22 cellular contexts compared by ENCODE assay signal in the genomic region with DNA sequence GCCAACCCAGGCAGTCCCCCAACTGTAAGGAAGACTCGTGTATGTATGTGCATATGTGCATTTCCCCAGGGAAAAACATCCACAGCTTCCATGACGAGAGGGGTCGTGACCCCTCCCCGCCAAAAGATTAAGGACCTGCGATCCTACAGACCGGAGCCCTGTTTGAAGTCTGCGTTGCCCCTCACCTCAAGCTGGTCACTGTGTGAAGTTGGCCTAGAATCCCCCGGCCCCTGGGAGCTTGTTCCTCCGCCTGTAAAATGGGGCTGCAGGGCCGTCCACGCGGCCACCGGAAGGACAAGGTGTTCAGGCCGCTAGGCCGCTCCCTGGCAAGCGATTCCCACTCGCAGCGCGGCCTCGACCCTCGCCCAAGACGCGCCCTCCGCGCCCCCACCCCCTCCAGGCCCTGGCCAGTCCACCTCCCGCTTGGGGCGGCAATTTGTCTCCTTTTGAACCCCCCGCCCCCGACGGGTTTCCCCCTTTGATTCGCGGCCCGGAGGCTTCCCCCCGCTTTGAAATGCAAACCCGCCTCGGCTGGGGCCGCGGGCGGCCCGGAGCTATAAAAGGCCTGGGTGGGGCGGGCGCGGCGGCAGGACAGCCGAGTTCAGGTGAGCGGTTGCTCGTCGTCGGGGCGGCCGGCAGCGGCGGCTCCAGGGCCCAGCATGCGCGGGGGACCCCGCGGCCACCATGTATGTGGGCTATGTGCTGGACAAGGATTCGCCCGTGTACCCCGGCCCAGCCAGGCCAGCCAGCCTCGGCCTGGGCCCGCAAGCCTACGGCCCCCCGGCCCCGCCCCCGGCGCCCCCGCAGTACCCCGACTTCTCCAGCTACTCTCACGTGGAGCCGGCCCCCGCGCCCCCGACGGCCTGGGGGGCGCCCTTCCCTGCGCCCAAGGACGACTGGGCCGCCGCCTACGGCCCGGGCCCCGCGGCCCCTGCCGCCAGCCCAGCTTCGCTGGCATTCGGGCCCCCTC. TPM values are rescaled to one million over a fixed set of nuclear protein-coding genes. Genes with fewer than 3 reads are reported as not detected.
DNase-seq lines count a peak whose midpoint lies in the region; ATAC-seq and TF ChIP-seq lines count a peak whose summit lies in the region.
"Had no signal": no experiment of that assay in that cellular context is flagged by ENCODE, and none has a peak within 500 bp of the region (broad histone marks: within the 10 kb centered on the region; RNA-seq: fewer than 3 reads in every experiment).

Gene CDX1, plus strand, starts transcription at position 586 of the 970 bp plus-strand sequence. Its CDS starts 99 bp downstream, at position 685.

- H3K4me3 ChIP-seq in left ventricle myocardium inferior, result no peak within 1 kb of the TSS
- no peak within 1 kb of the TSS for H3K4me3 ChIP-seq in right atrium auricular region
- H3K4me3 ChIP-seq in duodenal mucosa (ENCODE audit: low read depth in 1 of 2, low read length in 2 of 2), result peak within 1 kb of the TSS; percentile 87 to 89
- peak within 1 kb of the TSS in 1 of 2 donors; percentile 56 for H3K4me3 ChIP-seq in muscle layer of duodenum (ENCODE audit: low read depth in 1 of 2, low read length in 2 of 2)
- H3K4me3 ChIP-seq in vagina, result no peak within 1 kb of the TSS
- H3K4me3 ChIP-seq in upper lobe of right lung, result no peak within 1 kb of the TSS
- H3K4me3 ChIP-seq: right lobe of liver, SJCRH30 had no signal

- H3K9me3 ChIP-seq in left ventricle myocardium inferior (replicated peaks) (no peaks in the 10 kb centered on the region), right atrium auricular region (no peaks in the 10 kb centered on the region), duodenal mucosa (ENCODE audit: control insufficient read depth in 1 of 2, low read length in 2 of 2) (no peaks in the 10 kb centered on the region), muscle layer of duodenum (ENCODE audit: control insufficient read depth in 1 of 2, low read length in 2 of 2) (no peaks in the 10 kb centered on the region), vagina (no peaks in the 10 kb centered on the region), upper lobe of right lung (no peaks in the 10 kb centered on the region)
- H3K9me3 ChIP-seq: right lobe of liver, SJCRH30 had no signal

- no peak within 1 kb of the TSS for H3K27ac ChIP-seq in left ventricle myocardium inferior (replicated peaks)
- H3K27ac ChIP-seq in right atrium auricular region, result no peak within 1 kb of the TSS
- H3K27ac ChIP-seq in duodenal mucosa (ENCODE audit: low read depth, low read length), result peak within 1 kb of the TSS; percentile 34
- H3K27ac ChIP-seq in muscle layer of duodenum (ENCODE audit: low read length), result peak within 1 kb of the TSS; percentile 71
- H3K27ac ChIP-seq in vagina, result peak within 1 kb of the TSS; percentile 83
- no peak within 1 kb of the TSS for H3K27ac ChIP-seq in upper lobe of right lung
- H3K27ac ChIP-seq: right lobe of liver, SJCRH30 had no signal

- intact Hi-C loops in left ventricle myocardium inferior (cut with micrococcal nuclease) (no loop called here), vagina (cut with DNase I) (no loop called here), upper lobe of right lung (cut with DNase I) (loop anchor here (5.0 kb wide), 1 partner anchor 51 kb away; no protein-coding TSS in a partner anchor)

- no peak for TF ChIP-seq POLR2A in vagina (IDR thresholded peaks at IDR 0.05)

- DNase-seq in left ventricle myocardium inferior (peak; percentile 13), right atrium auricular region (ENCODE audit: low spot score) (no peak), vagina (ENCODE audit: extremely low spot score in 2 of 2) (no peak), Ammon's horn (ENCODE audit: low spot score) (no peak), upper lobe of right lung (no peak)
- no peak for DNase-seq in stimulated activated CD8-positive, alpha-beta memory T cell treated with anti-CD3 and anti-CD28 coated beads, Interleukin-4, amount 100 ng/mL, for 48 hours
- DNase-seq: ACHN; activated B cell treated with CpG ODN at 0.5 μM for 24 hours; activated naive CD4-positive, alpha-beta T cell treated with anti-CD3 and anti-CD28 coated beads, Interleukin-2, amount 50 U/mL, for 16 hours; activated T-cell treated with anti-CD3 and anti-CD28 coated beads, Interleukin-2, amount 50 U/mL, for 48 hours; CD4-positive, CD25-positive, alpha-beta regulatory T cell; cortex of kidney; hippocampal formation; MM.1S; NCI-H1694; occipital lobe; right lobe of liver; SJCRH30; stimulated activated naive CD4-positive, alpha-beta T cell treated with Interleukin-2 at 50 U/mL for 16 hours had no signal

- peaks cover 49% of the 10 kb centered on the region for H3K4me1 ChIP-seq in left ventricle myocardium inferior
- peaks cover 0 to 36% of the 10 kb centered on the region in 2 donors for H3K4me1 ChIP-seq in right atrium auricular region
- H3K4me1 ChIP-seq in duodenal mucosa (ENCODE audit: control insufficient read depth in 1 of 2, insufficient read depth in 2 of 2, low read length in 2 of 2), result peaks cover 65% of the 10 kb centered on the region in 2 donors
- H3K4me1 ChIP-seq in muscle layer of duodenum (ENCODE audit: control insufficient read depth in 1 of 2, insufficient read depth in 2 of 2, low read length in 2 of 2), result peaks cover 0 to 3% of the 10 kb centered on the region in 2 donors
- H3K4me1 ChIP-seq in vagina, result peaks cover 37% of the 10 kb centered on the region
- peaks cover 2% of the 10 kb centered on the region for H3K4me1 ChIP-seq in upper lobe of right lung
- H3K4me1 ChIP-seq: right lobe of liver had no signal

- no peaks in the 10 kb centered on the region for H3K36me3 ChIP-seq in left ventricle myocardium inferior
- H3K36me3 ChIP-seq in right atrium auricular region, result no peaks in the 10 kb centered on the region
- peaks cover 3 to 6% of the 10 kb centered on the region in 2 donors for H3K36me3 ChIP-seq in duodenal mucosa (ENCODE audit: control insufficient read depth in 1 of 2, insufficient read depth in 2 of 2, low read length in 2 of 2)
- no peaks in the 10 kb centered on the region for H3K36me3 ChIP-seq in muscle layer of duodenum (ENCODE audit: control insufficient read depth in 1 of 2, insufficient read depth in 2 of 2, low read length in 2 of 2)
- H3K36me3 ChIP-seq in vagina, result no peaks in the 10 kb centered on the region
- no peaks in the 10 kb centered on the region for H3K36me3 ChIP-seq in upper lobe of right lung
- H3K36me3 ChIP-seq: right lobe of liver, SJCRH30 had no signal

- peak within 1 kb of the TSS; percentile 91 to 97 for H3K9ac ChIP-seq in duodenal mucosa (ENCODE audit: low read depth in 1 of 2, low read length in 2 of 2)

- TF ChIP-seq CTCF in left ventricle myocardium inferior (IDR thresholded peaks at IDR 0.05; ENCODE audit: borderline replicate concordance) (no peak), right atrium auricular region (IDR thresholded peaks at IDR 0.05) (no peak), vagina (IDR thresholded peaks at IDR 0.05) (no peak), upper lobe of right lung (IDR thresholded peaks at IDR 0.05) (no peak)

- no peak for ATAC-seq in upper lobe of right lung
- ATAC-seq: right lobe of liver had no signal

- H3K27me3 ChIP-seq in left ventricle myocardium inferior (ENCODE audit: low read depth) (peaks cover 35% of the 10 kb centered on the region), right atrium auricular region (no peaks in the 10 kb centered on the region), duodenal mucosa (ENCODE audit: control insufficient read depth in 1 of 2, insufficient read depth in 2 of 2, low read length in 2 of 2) (peaks cover 4 to 6% of the 10 kb centered on the region in 2 donors), muscle layer of duodenum (ENCODE audit: low read depth, low read length) (peaks cover 6% of the 10 kb centered on the region), vagina (no peaks in the 10 kb centered on the region), upper lobe of right lung (peaks cover 12% of the 10 kb centered on the region)
- H3K27me3 ChIP-seq: SJCRH30 had no signal

RNA-seq across cellular contexts. Expression of gene CDX1, which starts in this region (rescaled TPM):
- total RNA-seq in left ventricle myocardium inferior, result not detected
- total RNA-seq in right atrium auricular region, result not detected
- total RNA-seq in vagina, result not detected
- total RNA-seq in upper lobe of right lung, result not detected
- total RNA-seq: activated B cell treated with CpG ODN at 0.5 μM for 24 hours; CD4-positive, CD25-positive, alpha-beta regulatory T cell; mononuclear cell; occipital lobe; right lobe of liver; SJCRH30 had no signal

Comparison
In these comparisons a context has a peak if more than half of its experiments do, and no peak if none do; other contexts are left out.
1. Peak in DNase-seq in left ventricle myocardium inferior; RNA of the gene not detected or under 1 TPM.
2. H3K27ac ChIP-seq: peak in duodenal mucosa (single experiment), muscle layer of duodenum (single experiment) and vagina (single experiment); none in left ventricle myocardium inferior (single experiment), right atrium auricular region (0 of 2) and upper lobe of right lung (single experiment).
3. H3K4me3 ChIP-seq: peak in duodenal mucosa (2 of 2); none in left ventricle myocardium inferior (single experiment), right atrium auricular region (0 of 2), vagina (0 of 2) and upper lobe of right lung (single experiment).